Comparison of ENCODE assay signal across 19 cellular contexts in the genomic region with DNA sequence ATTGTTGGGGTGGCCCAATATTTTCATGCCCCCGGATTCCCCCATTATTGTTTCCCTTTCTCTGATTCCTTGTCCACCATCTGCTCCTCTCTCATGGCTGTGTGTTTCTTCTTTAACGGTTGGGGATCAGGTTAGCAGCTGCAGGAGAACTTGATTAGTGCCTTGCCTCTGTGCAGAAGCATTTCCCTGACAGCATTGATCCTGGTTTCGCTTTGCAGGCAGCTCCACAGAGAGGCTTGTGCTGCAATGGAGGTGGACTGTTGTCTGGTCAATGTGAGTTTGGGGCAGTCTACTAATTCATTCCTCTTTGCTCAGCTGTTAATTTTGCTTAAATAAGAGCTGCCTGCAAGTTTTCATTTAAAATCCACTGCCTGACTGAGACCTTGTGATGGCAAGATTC. TPM values are rescaled to one million over a fixed set of nuclear protein-coding genes. Genes with fewer than 3 reads are reported as not detected.
DNase-seq lines count a peak whose midpoint lies in the region; ATAC-seq, FAIRE-seq and TF ChIP-seq lines count a peak whose summit lies in the region.
"Had no signal": no experiment of that assay in that cellular context is flagged by ENCODE, and none has a peak within 500 bp of the region (broad histone marks: within the 10 kb centered on the region; RNA-seq: fewer than 3 reads in every experiment).

No MANE protein-coding gene starts in this region.

- H4K5ac ChIP-seq in IMR-90 (ENCODE audit: low read depth, low read length), result no peak overlapping the region
- H4K5ac ChIP-seq in H1 (ENCODE audit: insufficient read length, low read depth, low read length), result no peak overlapping the region

- no peak for TF ChIP-seq EP300 in H1 (IDR thresholded peaks at IDR 0.05; ENCODE audit: borderline replicate concordance in 1 of 2, low read depth in 2 of 2, low read length in 2 of 2)
- TF ChIP-seq EP300 in transverse colon (IDR thresholded peaks at IDR 0.05; ENCODE audit: low read depth), result no peak
- no peak for TF ChIP-seq EP300 in sigmoid colon (IDR thresholded peaks at IDR 0.05)

- H2AFZ ChIP-seq in IMR-90 (replicated peaks; ENCODE audit: low read length, poor library complexity), result no peak overlapping the region
- H2AFZ ChIP-seq in H1 (ENCODE audit: low read length), result 0 out of 2 replicates have a peak overlapping the region, but pooled peaks have one; percentile 60
- peak overlapping the region; percentile 12 for H2AFZ ChIP-seq in neuron (ENCODE audit: low read depth, low read length)
- no peak overlapping the region for H2AFZ ChIP-seq in OCI-LY7 (ENCODE audit: low read length)

- FAIRE-seq in H1 (lab: Jason Lieb, UNC), result no peak
- FAIRE-seq: colon, frontal cortex, H54, pancreas had no signal

- no peaks in the 10 kb centered on the region for H3K23me2 ChIP-seq in H1 (ENCODE audit: low read depth, low read length)

- H3K9me1 ChIP-seq in IMR-90 (ENCODE audit: insufficient read depth, low read length), result peaks cover 2% of the 10 kb centered on the region; the same call in 1 of the 2 replicates

- H3K56ac ChIP-seq in IMR-90 (ENCODE audit: extremely low read depth, insufficient read depth, low read length), result no peak overlapping the region
- no peak overlapping the region for H3K56ac ChIP-seq in H1 (replicated peaks; ENCODE audit: insufficient read length, low read depth, low read length)

- intact Hi-C loops in IMR-90 (cut with micrococcal nuclease) (no loop called here), transverse colon (cut with DNase I; ENCODE audit: low total_unique reads) (no loop called here), OCI-LY7 (cut with micrococcal nuclease; ENCODE audit: unreplicated experiment) (no loop called here), sigmoid colon (cut with DNase I) (no loop called here)

- TF ChIP-seq CTCF in IMR-90 (conservative IDR thresholded peaks at IDR 0.05; ENCODE audit: low read depth, low read length), result no peak
- TF ChIP-seq CTCF in H1 (IDR thresholded peaks at IDR 0.05; ENCODE audit: control extremely low read depth in 1 of 3, insufficient read depth in 1 of 3, low read depth in 1 of 3, low read length in 3 of 3), result no peak
- TF ChIP-seq CTCF in transverse colon (IDR thresholded peaks at IDR 0.05), result no peak
- TF ChIP-seq CTCF in OCI-LY7 (conservative IDR thresholded peaks at IDR 0.05; ENCODE audit: low read length), result no peak
- TF ChIP-seq CTCF in sigmoid colon (IDR thresholded peaks at IDR 0.05), result no peak

- BruUV-seq in IMR-90 (replicated peaks; lab: Mats Ljungman, UMichigan), result no TSS peak
- no TSS peak for BruUV-seq in OCI-LY7 (replicated peaks; lab: Mats Ljungman, UMichigan)

- no peaks in the 10 kb centered on the region for H3K79me1 ChIP-seq in IMR-90 (ENCODE audit: low read depth in 1 of 2, low read length in 2 of 2)
- H3K79me1 ChIP-seq in H1 (ENCODE audit: low read depth, low read length), result no peaks in the 10 kb centered on the region

- no peaks in the 10 kb centered on the region for H3K9me2 ChIP-seq in OCI-LY7 (ENCODE audit: insufficient read depth, low read length)

- no peaks in the 10 kb centered on the region for H3K27me3 ChIP-seq in IMR-90 (ENCODE audit: control insufficient read depth, insufficient read depth, low read length)
- H3K27me3 ChIP-seq in H1 (replicated peaks in 1 of 4; ENCODE audit: control insufficient read depth in 3 of 4, extremely low read depth in 1 of 4, insufficient read depth in 3 of 4, low read length in 3 of 4), result no peaks in the 10 kb centered on the region; a peak in 1 of 7 replicates
- H3K27me3 ChIP-seq in neuron (ENCODE audit: insufficient read depth, low read length), result no peaks in the 10 kb centered on the region
- H3K27me3 ChIP-seq in transverse colon, result no peaks in the 10 kb centered on the region
- H3K27me3 ChIP-seq in sigmoid colon, result no peaks in the 10 kb centered on the region
- H3K27me3 ChIP-seq: pancreas had no signal

- CTCF ChIA-PET in IMR-90 (lab: Yijun Ruan, JAX), result no interaction called here
- CTCF ChIA-PET in H1 (lab: Charles Lee; ENCODE audit: partially characterized antibody), result no interaction called here
- CTCF ChIA-PET in OCI-LY7 (lab: Charles Lee; ENCODE audit: unreplicated experiment), result no interaction called here

- no peak overlapping the region for H2BK120ac ChIP-seq in IMR-90 (ENCODE audit: low read depth, low read length)
- no peak overlapping the region for H2BK120ac ChIP-seq in H1 (replicated peaks; ENCODE audit: low read depth, low read length)

- H4K91ac ChIP-seq in IMR-90 (ENCODE audit: insufficient read depth, low read depth, low read length), result 0 out of 2 replicates have a peak overlapping the region, but pooled peaks have one; percentile 4
- no peak overlapping the region for H4K91ac ChIP-seq in H1 (replicated peaks; ENCODE audit: insufficient read length, low read length)

- H3K36me3 ChIP-seq in IMR-90 (ENCODE audit: control insufficient read depth, insufficient read depth, low read length) (no peaks in the 10 kb centered on the region), H1 (ENCODE audit: control insufficient read depth in 2 of 4, insufficient read depth in 4 of 4, low read length in 3 of 4) (no peaks in the 10 kb centered on the region), neuron (ENCODE audit: insufficient read depth, low read length) (no peaks in the 10 kb centered on the region), transverse colon (no peaks in the 10 kb centered on the region), OCI-LY7 (ENCODE audit: insufficient read depth, low read length) (no peaks in the 10 kb centered on the region), sigmoid colon (no peaks in the 10 kb centered on the region)
- H3K36me3 ChIP-seq: pancreas had no signal

- H3K4ac ChIP-seq in IMR-90 (ENCODE audit: low read depth, low read length) (no peak overlapping the region), H1 (replicated peaks; ENCODE audit: insufficient read length, low read depth, low read length) (no peak overlapping the region)

- H3K9me3 ChIP-seq in IMR-90 (ENCODE audit: control insufficient read depth, insufficient read depth, low read length), result no peaks in the 10 kb centered on the region
- no peaks in the 10 kb centered on the region for H3K9me3 ChIP-seq in H1 (ENCODE audit: insufficient read depth in 2 of 2, low read depth in 1 of 2, low read length in 1 of 2)
- no peaks in the 10 kb centered on the region for H3K9me3 ChIP-seq in neuron (ENCODE audit: low read length)
- H3K9me3 ChIP-seq in transverse colon, result no peaks in the 10 kb centered on the region
- no peaks in the 10 kb centered on the region for H3K9me3 ChIP-seq in OCI-LY7 (ENCODE audit: low read length)
- H3K9me3 ChIP-seq in sigmoid colon, result no peaks in the 10 kb centered on the region
- H3K9me3 ChIP-seq: pancreas had no signal

- H3K79me2 ChIP-seq in H1 (ENCODE audit: control insufficient read depth in 1 of 2, insufficient read depth in 2 of 2, low read length in 2 of 2) (no peaks in the 10 kb centered on the region), OCI-LY7 (ENCODE audit: insufficient read depth, low read depth, low read length) (no peaks in the 10 kb centered on the region)

- H2AK9ac ChIP-seq in IMR-90 (replicated peaks; ENCODE audit: low read depth, low read length, poor library complexity), result no peak overlapping the region

- TF ChIP-seq RAD21 in IMR-90 (IDR thresholded peaks at IDR 0.05; ENCODE audit: low read length) (no peak), H1 (IDR thresholded peaks at IDR 0.05 in 1 of 2, conservative IDR thresholded peaks at IDR 0.05 in 1 of 2; ENCODE audit: low read depth in 2 of 2, low read length in 2 of 2) (no peak)

- peak overlapping the region; percentile 8 for H3K4me2 ChIP-seq in IMR-90 (ENCODE audit: low read depth, low read length)
- no peak overlapping the region for H3K4me2 ChIP-seq in H1 (ENCODE audit: insufficient read depth in 1 of 2, low read depth in 2 of 2, low read length in 2 of 2)
- H3K4me2 ChIP-seq in OCI-LY7 (ENCODE audit: low read length), result no peak overlapping the region

- ATAC-seq in IMR-90 (ENCODE audit: low read depth) (no peak), HG03469 (IDR thresholded peaks at IDR 0.05; ENCODE audit: unreplicated experiment) (no peak)

- H2BK12ac ChIP-seq in H1 (ENCODE audit: low read depth, low read length), result no peak overlapping the region

- WGBS in IMR-90 (ENCODE audit: extremely low coverage in 2 of 2, insufficient read length in 1 of 2), 2 experiments, result no CpG with 5 or more reads among the region's 3 CpGs
- 85% methylated on average over 3 of the region's 3 CpGs; no CpG with 5 or more reads in 1 of the 2 experiments for WGBS in H1 (ENCODE audit: extremely low coverage in 1 of 2, insufficient coverage in 1 of 2, insufficient read length in 1 of 2, insufficient replicate concordance in 2 of 2, low coverage in 1 of 2, low lambda C conversion rate in 2 of 2, missing lambda C conversion rate in 1 of 2), 2 experiments
- 45 to 59% methylated on average over 3 of the region's 3 CpGs for WGBS in transverse colon (ENCODE audit: low coverage in 1 of 2), 2 donors
- WGBS in sigmoid colon, 2 donors, result 59 to 72% methylated on average over 3 of the region's 3 CpGs

- in situ Hi-C loops in IMR-90 (cut with MboI; ENCODE audit: low sequenced_read_pairs), result no loop called here
- in situ Hi-C loops in transverse colon (cut with MboI; ENCODE audit: low pct_ligation_motif_present in 1 of 4, low pct_unique_long_range_greater_than_20kb in 1 of 4, low sequenced_read_pairs in 3 of 4), result no loop called here

- TF ChIP-seq POLR2A in IMR-90 (IDR thresholded peaks at IDR 0.05; ENCODE audit: low read depth, low read length) (no peak), H1 (IDR thresholded peaks at IDR 0.05; ENCODE audit: control extremely low read depth in 1 of 2, low read depth in 2 of 2, low read length in 2 of 2) (no peak), transverse colon (IDR thresholded peaks at IDR 0.05) (no peak), sigmoid colon (IDR thresholded peaks at IDR 0.05) (no peak)

- H3K9ac ChIP-seq in IMR-90 (ENCODE audit: low read depth, low read length), result peak overlapping the region; percentile 43; the same call in 1 of the 2 replicates
- H3K9ac ChIP-seq in H1 (replicated peaks in 1 of 4; ENCODE audit: extremely low read depth in 1 of 4, low read depth in 3 of 4, low read length in 3 of 4), result no peak overlapping the region

- POLR2A ChIA-PET in IMR-90 (lab: Charles Lee; ENCODE audit: unreplicated experiment), result no interaction called here
- POLR2A ChIA-PET in H1 (lab: Charles Lee; ENCODE audit: partially characterized antibody), result interaction anchor here (0.7 kb wide), 1 partner anchor 32 kb away, joined by 3 read pairs; the partner anchor contains the start of gene SSBP2
- POLR2A ChIA-PET in OCI-LY7 (lab: Charles Lee), result interaction anchor here (0.5 kb wide), 1 partner anchor 268 kb away, joined by 3 read pairs; no protein-coding TSS in a partner anchor

- H2AK5ac ChIP-seq in IMR-90 (ENCODE audit: low read depth, low read length), result no peak overlapping the region
- no peak overlapping the region for H2AK5ac ChIP-seq in H1 (ENCODE audit: low read depth, low read length)

- H4K20me1 ChIP-seq in IMR-90 (ENCODE audit: insufficient read depth, low read length), result no peaks in the 10 kb centered on the region
- H4K20me1 ChIP-seq in H1 (replicated peaks in 1 of 2; ENCODE audit: control insufficient read depth in 1 of 2, insufficient read depth in 2 of 2, low read length in 2 of 2), result no peaks in the 10 kb centered on the region
- no peaks in the 10 kb centered on the region for H4K20me1 ChIP-seq in OCI-LY7 (ENCODE audit: insufficient read depth, low read length)

- dilution Hi-C loops in IMR-90 (cut with HindIII; ENCODE audit: low sequenced_read_pairs, unreplicated experiment), result no loop called here

- peak overlapping the region; percentile 48 for H3K18ac ChIP-seq in IMR-90 (ENCODE audit: low read depth, low read length)
- no peak overlapping the region for H3K18ac ChIP-seq in H1 (ENCODE audit: extremely low read depth, low read length)

- H3K14ac ChIP-seq in IMR-90 (replicated peaks; ENCODE audit: low read depth, low read length) (no peak overlapping the region; the same call in 1 of the 2 replicates), H1 (ENCODE audit: insufficient read length) (no peak overlapping the region)

- no peak for DNase-seq in IMR-90
- DNase-seq in NCI-H2227 treated with DMSO at 0.1 percent for 48 hours (lab: John Stamatoyannopoulos, UW), result peak; percentile 36
- DNase-seq in H1 (ENCODE audit: low read depth in 1 of 2, low spot score in 2 of 2), result no peak
- DNase-seq in transverse colon, result no peak
- no peak for DNase-seq in OCI-LY7 (ENCODE audit: low spot score)
- DNase-seq in sigmoid colon, result no peak
- DNase-seq: activated CD4-positive, alpha-beta T cell treated with anti-CD3 and anti-CD28 coated beads, Interleukin-2, amount 50 U/mL, for 1 hour; activated naive CD4-positive, alpha-beta T cell treated with anti-CD3 and anti-CD28 coated beads for 36 hours; aorta; NCI-H2081; stimulated activated CD4-positive, alpha-beta T cell treated with anti-CD3 and anti-CD28 coated beads, Interleukin-4, amount 100 ng/mL, for 4 hours; SW 1271 had no signal

- H2BK5ac ChIP-seq in IMR-90 (ENCODE audit: low read depth, low read length, poor library complexity, severe bottlenecking) (no peak overlapping the region), H1 (ENCODE audit: low read depth, low read length) (no peak overlapping the region)

- H2BK15ac ChIP-seq in IMR-90 (ENCODE audit: low read depth, low read length), result no peak overlapping the region
- no peak overlapping the region for H2BK15ac ChIP-seq in H1 (ENCODE audit: low read length)

- H4K8ac ChIP-seq in IMR-90 (ENCODE audit: low read depth in 2 of 2, low read length in 2 of 2) (0 out of 4 replicates have a peak overlapping the region, but pooled peaks of 1 of the 2 experiments have one; percentile 2), H1 (ENCODE audit: extremely low read depth, insufficient read depth, low read length) (no peak overlapping the region)

- H3K23ac ChIP-seq in IMR-90 (ENCODE audit: low read depth, low read length) (no peak overlapping the region), H1 (ENCODE audit: insufficient read length) (no peak overlapping the region)

- H3K4me1 ChIP-seq in IMR-90 (ENCODE audit: control insufficient read depth, insufficient read depth, low read length), result peaks cover 13% of the 10 kb centered on the region
- H3K4me1 ChIP-seq in H1 (replicated peaks in 1 of 4; ENCODE audit: control insufficient read depth in 3 of 4, insufficient read depth in 4 of 4, low read length in 3 of 4), result peaks cover 0 to 11% (median 9%) of the 10 kb centered on the region in 4 experiments; a peak in 5 of 7 replicates
- peaks cover 30% of the 10 kb centered on the region for H3K4me1 ChIP-seq in neuron (ENCODE audit: insufficient read depth, low read length)
- peaks cover 15 to 43% (median 27%) of the 10 kb centered on the region in 4 donors for H3K4me1 ChIP-seq in transverse colon
- peaks cover 35% of the 10 kb centered on the region for H3K4me1 ChIP-seq in OCI-LY7 (ENCODE audit: insufficient read depth, low read length, poor library complexity, severe bottlenecking)
- peaks cover 0 to 45% (median 41%) of the 10 kb centered on the region in 4 donors for H3K4me1 ChIP-seq in sigmoid colon

- H2BK20ac ChIP-seq in IMR-90 (ENCODE audit: low read depth, low read length), result no peak overlapping the region
- no peak overlapping the region for H2BK20ac ChIP-seq in H1 (ENCODE audit: low read length)

- H3K4me3 ChIP-seq in IMR-90 (ENCODE audit: insufficient read depth, low read depth, low read length), result no peak overlapping the region
- H3K4me3 ChIP-seq in H1 (ENCODE audit: extremely low read depth in 1 of 4, insufficient read depth in 2 of 4, low read depth in 3 of 4, low read length in 4 of 4), result no peak overlapping the region
- H3K4me3 ChIP-seq in neuron (ENCODE audit: low read length), result no peak overlapping the region
- H3K4me3 ChIP-seq in transverse colon, result no peak overlapping the region
- H3K4me3 ChIP-seq in OCI-LY7 (ENCODE audit: low read depth, low read length, poor library complexity, severe bottlenecking), result no peak overlapping the region
- no peak overlapping the region for H3K4me3 ChIP-seq in sigmoid colon
- H3K4me3 ChIP-seq: pancreas had no signal

- H3K27ac ChIP-seq in IMR-90 (ENCODE audit: insufficient read depth, low read length) (no peak overlapping the region), H1 (ENCODE audit: low read depth, low read length) (no peak overlapping the region), transverse colon (no peak overlapping the region), OCI-LY7 (ENCODE audit: low read depth, low read length, poor library complexity, severe bottlenecking) (no peak overlapping the region), sigmoid colon (no peak overlapping the region)
- H3K27ac ChIP-seq: RWPE1 had no signal

RNA-seq across cellular contexts. Expression of gene SSBP2, which starts 32.5 kb away (rescaled TPM):
- total RNA-seq in IMR-90 (2012; rRNA removed), result 33.6 and 42.7 TPM in 2 replicates
- 35.0 and 38.4 TPM in 2 replicates for polyA plus RNA-seq in IMR-90 (2012; rRNA removed)
- 14.1 and 16.7 TPM in 2 replicates for polyA plus RNA-seq in IMR-90 (2012; cell fraction: cytosol; rRNA removed)
- 15.5 and 49.1 TPM in 2 replicates for polyA plus RNA-seq in IMR-90 (2012; cell fraction: nucleus; rRNA removed; ENCODE audit: low replicate concordance)
- 21.5 and 27.6 TPM in 2 replicates for total RNA-seq in H1 (2021; fragmentation: NEBNext Ultra II Directional; extraction: Animal tissue kit (Norgen Biotek cat#: 25700))
- polyA plus RNA-seq in H1 (2011; rRNA removed), result 26.0 and 36.2 TPM in 2 replicates
- 35.4 TPM for polyA plus RNA-seq in H1 (2011; cell fraction: cytosol; rRNA removed)
- 54.6 TPM for polyA plus RNA-seq in H1 (2011; cell fraction: nucleus; rRNA removed)
- 25.0 to 30.5 TPM (median 29.4 TPM) in 4 replicates for polyA plus RNA-seq in H1 (2012, experiment 1 of 2)
- 14.7 TPM for polyA plus RNA-seq in H1 (2012, experiment 2 of 2)
- 8.8 TPM for polyA plus RNA-seq in H1 (2013, experiment 1 of 2)
- polyA plus RNA-seq in H1 (2013, experiment 2 of 2), result 8.3 TPM
- polyA minus RNA-seq in H1 (2011; rRNA and poly(A)+ RNA removed), result 62.9 and 71.9 TPM in 2 replicates
- polyA minus RNA-seq in H1 (2011; cell fraction: cytosol; rRNA and poly(A)+ RNA removed), result 32.3 TPM
- polyA minus RNA-seq in H1 (2011; cell fraction: nucleus; rRNA and poly(A)+ RNA removed), result 69.2 TPM
- 10 to 100 TPM; 22.8 to 50.4 (median 34.4) TPM for total RNA-seq in transverse colon
- 131 and 172 TPM in 2 replicates for total RNA-seq in OCI-LY7 (2014; rRNA removed; shearing (Covaris generic))
- 140 and 160 TPM in 2 replicates for total RNA-seq in OCI-LY7 (2022)
- total RNA-seq in sigmoid colon, result 10 to 100 TPM; 68.7 to 89.2 (median 84.6) TPM
- polyA plus RNA-seq in sigmoid colon, result 10 to 100 TPM in 2 of 3 donors, 1 to 10 TPM in 1; 9.9 to 19.2 (median 14.1) TPM

Comparison
In these comparisons a context has a peak if more than half of its experiments do, and no peak if none do; other contexts are left out.
1. H2AFZ ChIP-seq: peak in H1 (single experiment) and neuron (single experiment); none in IMR-90 (single experiment) and OCI-LY7 (single experiment).